ENCODE assay signal across 1 cellular context in the genomic region with DNA sequence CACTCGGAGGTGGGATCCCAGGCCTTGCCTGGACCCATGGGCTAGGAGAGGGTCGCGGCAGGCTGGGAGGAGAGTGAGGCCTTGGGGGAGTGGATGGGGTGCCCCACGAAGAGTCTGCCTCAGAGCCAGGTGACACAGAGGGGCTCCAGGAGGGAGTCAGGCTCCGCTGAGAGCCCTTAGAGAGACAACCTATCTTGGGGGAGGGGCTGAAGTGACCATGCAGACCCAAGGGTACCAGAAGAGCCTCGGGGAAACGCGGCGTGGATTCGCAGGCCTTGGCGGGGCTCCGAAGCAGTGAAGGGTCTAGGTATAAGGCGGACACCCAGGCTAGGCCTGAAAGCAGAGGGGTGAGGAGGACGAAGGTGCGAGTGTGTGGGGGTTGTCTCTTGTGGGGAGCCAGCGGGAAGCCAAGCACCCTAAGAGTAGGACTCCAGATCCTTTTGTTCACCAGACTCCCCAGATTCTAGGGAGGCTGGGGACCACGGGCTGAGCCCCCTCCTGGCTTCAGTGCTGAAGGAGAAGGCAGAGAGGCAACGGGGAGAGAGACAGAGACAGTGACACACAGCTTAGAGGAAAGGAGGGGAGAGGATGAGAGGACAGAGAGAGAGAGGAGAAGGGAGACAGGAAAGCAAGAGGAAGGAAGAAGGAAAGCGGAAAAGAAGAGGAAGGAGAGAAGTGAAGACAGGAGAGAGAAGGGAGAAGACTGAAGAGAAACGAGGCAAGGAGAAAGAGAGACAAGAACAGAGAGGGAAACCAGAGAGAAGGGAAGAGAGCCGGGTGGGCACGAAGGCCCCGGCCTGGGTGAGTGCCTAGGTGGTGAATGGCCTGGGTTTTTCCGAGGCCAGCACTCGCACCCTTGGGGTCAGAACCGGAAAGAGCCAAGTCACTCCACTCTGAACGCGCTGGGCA.
A peak's percentile ranks its signal among the peaks of the same experiment; 100 is the strongest.
TF ChIP-seq lines count a peak whose summit lies in the region.

No MANE protein-coding gene starts in this region.

TF ChIP-seq in HEK293, 187 proteins besides CTCF, POLR2A, EP300 and RAD21 (continued from another document):
- TF ChIP-seq, protein P1, sequence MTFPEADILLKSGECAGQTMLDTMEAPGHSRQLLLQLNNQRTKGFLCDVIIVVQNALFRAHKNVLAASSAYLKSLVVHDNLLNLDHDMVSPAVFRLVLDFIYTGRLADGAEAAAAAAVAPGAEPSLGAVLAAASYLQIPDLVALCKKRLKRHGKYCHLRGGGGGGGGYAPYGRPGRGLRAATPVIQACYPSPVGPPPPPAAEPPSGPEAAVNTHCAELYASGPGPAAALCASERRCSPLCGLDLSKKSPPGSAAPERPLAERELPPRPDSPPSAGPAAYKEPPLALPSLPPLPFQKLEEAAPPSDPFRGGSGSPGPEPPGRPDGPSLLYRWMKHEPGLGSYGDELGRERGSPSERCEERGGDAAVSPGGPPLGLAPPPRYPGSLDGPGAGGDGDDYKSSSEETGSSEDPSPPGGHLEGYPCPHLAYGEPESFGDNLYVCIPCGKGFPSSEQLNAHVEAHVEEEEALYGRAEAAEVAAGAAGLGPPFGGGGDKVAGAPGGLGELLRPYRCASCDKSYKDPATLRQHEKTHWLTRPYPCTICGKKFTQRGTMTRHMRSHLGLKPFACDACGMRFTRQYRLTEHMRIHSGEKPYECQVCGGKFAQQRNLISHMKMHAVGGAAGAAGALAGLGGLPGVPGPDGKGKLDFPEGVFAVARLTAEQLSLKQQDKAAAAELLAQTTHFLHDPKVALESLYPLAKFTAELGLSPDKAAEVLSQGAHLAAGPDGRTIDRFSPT (tag by site-specific recombination; IDR thresholded peaks at IDR 0.05) = peak; percentile 66
- TF ChIP-seq ZBTB17 (tag by site-specific recombination; IDR thresholded peaks at IDR 0.05) (peak; percentile 82), REST (tag by site-specific recombination; IDR thresholded peaks at IDR 0.05) (no peak), ZNF391 (tag by site-specific recombination; IDR thresholded peaks at IDR 0.05; ENCODE audit: borderline replicate concordance, low read depth) (peak; percentile 52; the same call in 1 of the 2 replicates), ZNF501 (tag by site-specific recombination; IDR thresholded peaks at IDR 0.05) (0 out of 2 replicates have a peak, but pooled peaks have one; percentile 53), ZNF324 (tag by site-specific recombination; IDR thresholded peaks at IDR 0.05) (peak; percentile 38; the same call in 1 of the 2 replicates), ZNF561 (tag by site-specific recombination; IDR thresholded peaks at IDR 0.05; ENCODE audit: borderline replicate concordance) (no peak), ZNF394 (tag by site-specific recombination; IDR thresholded peaks at IDR 0.05; ENCODE audit: borderline replicate concordance) (no peak; the same call in 1 of the 2 replicates), ZNF140 (tag by site-specific recombination; IDR thresholded peaks at IDR 0.05) (no peak), ZNF202 (tag by site-specific recombination; IDR thresholded peaks at IDR 0.05; ENCODE audit: borderline replicate concordance) (no peak), KLF7 (tag by site-specific recombination; IDR thresholded peaks at IDR 0.05; ENCODE audit: borderline replicate concordance) (peak; percentile 43; the same call in 1 of the 2 replicates), ZNF658 (tag by site-specific recombination; IDR thresholded peaks at IDR 0.05) (no peak), ZNF76 (tag by site-specific recombination; IDR thresholded peaks at IDR 0.05; ENCODE audit: borderline replicate concordance, low read depth) (0 out of 2 replicates have a peak, but pooled peaks have one; percentile 6), ZBTB7A (tag by site-specific recombination; IDR thresholded peaks at IDR 0.05; ENCODE audit: low read depth) (0 out of 2 replicates have a peak, but pooled peaks have one; percentile 37), SALL2 (tag by site-specific recombination; IDR thresholded peaks at IDR 0.05; ENCODE audit: borderline replicate concordance) (0 out of 2 replicates have a peak, but pooled peaks have one; percentile 40)
- TF ChIP-seq, protein P2, sequence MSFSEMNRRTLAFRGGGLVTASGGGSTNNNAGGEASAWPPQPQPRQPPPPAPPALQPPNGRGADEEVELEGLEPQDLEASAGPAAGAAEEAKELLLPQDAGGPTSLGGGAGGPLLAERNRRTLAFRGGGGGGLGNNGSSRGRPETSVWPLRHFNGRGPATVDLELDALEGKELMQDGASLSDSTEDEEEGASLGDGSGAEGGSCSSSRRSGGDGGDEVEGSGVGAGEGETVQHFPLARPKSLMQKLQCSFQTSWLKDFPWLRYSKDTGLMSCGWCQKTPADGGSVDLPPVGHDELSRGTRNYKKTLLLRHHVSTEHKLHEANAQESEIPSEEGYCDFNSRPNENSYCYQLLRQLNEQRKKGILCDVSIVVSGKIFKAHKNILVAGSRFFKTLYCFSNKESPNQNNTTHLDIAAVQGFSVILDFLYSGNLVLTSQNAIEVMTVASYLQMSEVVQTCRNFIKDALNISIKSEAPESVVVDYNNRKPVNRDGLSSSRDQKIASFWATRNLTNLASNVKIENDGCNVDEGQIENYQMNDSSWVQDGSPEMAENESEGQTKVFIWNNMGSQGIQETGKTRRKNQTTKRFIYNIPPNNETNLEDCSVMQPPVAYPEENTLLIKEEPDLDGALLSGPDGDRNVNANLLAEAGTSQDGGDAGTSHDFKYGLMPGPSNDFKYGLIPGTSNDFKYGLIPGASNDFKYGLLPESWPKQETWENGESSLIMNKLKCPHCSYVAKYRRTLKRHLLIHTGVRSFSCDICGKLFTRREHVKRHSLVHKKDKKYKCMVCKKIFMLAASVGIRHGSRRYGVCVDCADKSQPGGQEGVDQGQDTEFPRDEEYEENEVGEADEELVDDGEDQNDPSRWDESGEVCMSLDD (tag by site-specific recombination; IDR thresholded peaks at IDR 0.05) = peak; percentile 34
- TF ChIP-seq, protein P3, sequence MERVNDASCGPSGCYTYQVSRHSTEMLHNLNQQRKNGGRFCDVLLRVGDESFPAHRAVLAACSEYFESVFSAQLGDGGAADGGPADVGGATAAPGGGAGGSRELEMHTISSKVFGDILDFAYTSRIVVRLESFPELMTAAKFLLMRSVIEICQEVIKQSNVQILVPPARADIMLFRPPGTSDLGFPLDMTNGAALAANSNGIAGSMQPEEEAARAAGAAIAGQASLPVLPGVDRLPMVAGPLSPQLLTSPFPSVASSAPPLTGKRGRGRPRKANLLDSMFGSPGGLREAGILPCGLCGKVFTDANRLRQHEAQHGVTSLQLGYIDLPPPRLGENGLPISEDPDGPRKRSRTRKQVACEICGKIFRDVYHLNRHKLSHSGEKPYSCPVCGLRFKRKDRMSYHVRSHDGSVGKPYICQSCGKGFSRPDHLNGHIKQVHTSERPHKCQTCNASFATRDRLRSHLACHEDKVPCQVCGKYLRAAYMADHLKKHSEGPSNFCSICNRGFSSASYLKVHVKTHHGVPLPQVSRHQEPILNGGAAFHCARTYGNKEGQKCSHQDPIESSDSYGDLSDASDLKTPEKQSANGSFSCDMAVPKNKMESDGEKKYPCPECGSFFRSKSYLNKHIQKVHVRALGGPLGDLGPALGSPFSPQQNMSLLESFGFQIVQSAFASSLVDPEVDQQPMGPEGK (tag by site-specific recombination; IDR thresholded peaks at IDR 0.05) = peak; percentile 11; the same call in 1 of the 2 replicates
